Comparison of ENCODE assay signal across 1 cellular context in the genomic region with DNA sequence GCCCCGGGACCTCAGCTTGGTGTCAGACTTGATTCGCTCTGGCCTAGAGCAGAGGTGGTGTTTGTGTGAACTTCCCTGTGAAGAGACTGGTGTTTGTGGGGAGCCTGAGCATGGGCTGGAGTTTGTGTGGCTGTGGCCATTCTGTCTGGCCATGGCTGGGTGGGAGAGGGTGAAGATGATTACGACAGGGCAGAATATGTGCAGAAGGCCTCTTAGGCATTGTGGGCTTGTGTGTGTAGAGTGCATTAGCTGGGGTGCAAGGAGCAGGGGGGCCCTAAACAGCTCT.
TF ChIP-seq lines count a peak whose summit lies in the region.

No MANE protein-coding gene starts in this region.

TF ChIP-seq in H1, 55 proteins besides CTCF, POLR2A, EP300 and RAD21:
- TF ChIP-seq FOSL1 (IDR thresholded peaks at IDR 0.05; ENCODE audit: insufficient read depth, low read depth, low read length) (no peak), MAFK (IDR thresholded peaks at IDR 0.05; ENCODE audit: low read depth, low read length) (no peak), SAP30 (IDR thresholded peaks at IDR 0.05; ENCODE audit: insufficient read depth, insufficient replicate concordance, low read length) (no peak), RXRA (IDR thresholded peaks at IDR 0.05; ENCODE audit: insufficient read depth, low read depth, low read length) (no peak), SIN3A (conservative IDR thresholded peaks at IDR 0.05 in 1 of 2, IDR thresholded peaks at IDR 0.05 in 1 of 2; ENCODE audit: low read depth in 1 of 2, low read length in 2 of 2) (no peak), TAF7 (optimal IDR thresholded peaks at IDR 0.05; ENCODE audit: borderline replicate concordance, low read depth, low read length) (no peak)
